8 cellular contexts compared by ENCODE assay signal in the genomic region with DNA sequence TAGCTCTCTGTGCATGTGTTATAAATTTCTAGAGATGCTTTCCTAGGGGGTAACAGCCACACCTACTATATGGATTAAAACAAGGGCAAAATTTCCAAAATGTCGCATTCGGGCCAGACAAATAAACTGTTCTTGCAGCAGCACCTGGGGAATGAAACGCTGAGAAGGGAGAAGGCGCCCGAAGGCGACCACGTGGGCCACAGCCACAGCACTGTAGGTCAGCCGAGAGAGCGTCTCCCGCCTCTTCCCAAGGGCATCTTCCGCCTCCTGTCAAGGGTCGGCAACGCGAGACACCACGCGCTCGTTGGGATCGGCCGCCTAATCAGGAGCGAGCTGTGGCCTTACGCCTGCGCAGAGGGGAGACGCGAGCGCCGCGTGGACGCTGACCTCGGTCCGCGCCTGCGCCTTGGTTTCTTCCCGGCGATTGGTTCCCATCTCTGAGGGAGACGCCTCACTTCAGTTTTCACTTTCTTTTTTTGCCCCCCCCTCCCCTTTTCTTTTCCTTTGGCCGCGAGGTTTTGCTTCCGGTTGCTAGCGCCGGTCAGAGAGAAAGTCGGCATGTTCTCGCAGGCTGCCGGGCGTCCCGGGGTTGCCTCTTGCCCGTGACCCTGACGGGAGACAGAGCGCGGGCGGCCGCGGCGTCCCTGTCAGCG. TPM values are rescaled to one million over a fixed set of nuclear protein-coding genes. Genes with fewer than 3 reads are reported as not detected.
DNase-seq lines count a peak whose midpoint lies in the region; ATAC-seq and TF ChIP-seq lines count a peak whose summit lies in the region.

A gene with protein sequence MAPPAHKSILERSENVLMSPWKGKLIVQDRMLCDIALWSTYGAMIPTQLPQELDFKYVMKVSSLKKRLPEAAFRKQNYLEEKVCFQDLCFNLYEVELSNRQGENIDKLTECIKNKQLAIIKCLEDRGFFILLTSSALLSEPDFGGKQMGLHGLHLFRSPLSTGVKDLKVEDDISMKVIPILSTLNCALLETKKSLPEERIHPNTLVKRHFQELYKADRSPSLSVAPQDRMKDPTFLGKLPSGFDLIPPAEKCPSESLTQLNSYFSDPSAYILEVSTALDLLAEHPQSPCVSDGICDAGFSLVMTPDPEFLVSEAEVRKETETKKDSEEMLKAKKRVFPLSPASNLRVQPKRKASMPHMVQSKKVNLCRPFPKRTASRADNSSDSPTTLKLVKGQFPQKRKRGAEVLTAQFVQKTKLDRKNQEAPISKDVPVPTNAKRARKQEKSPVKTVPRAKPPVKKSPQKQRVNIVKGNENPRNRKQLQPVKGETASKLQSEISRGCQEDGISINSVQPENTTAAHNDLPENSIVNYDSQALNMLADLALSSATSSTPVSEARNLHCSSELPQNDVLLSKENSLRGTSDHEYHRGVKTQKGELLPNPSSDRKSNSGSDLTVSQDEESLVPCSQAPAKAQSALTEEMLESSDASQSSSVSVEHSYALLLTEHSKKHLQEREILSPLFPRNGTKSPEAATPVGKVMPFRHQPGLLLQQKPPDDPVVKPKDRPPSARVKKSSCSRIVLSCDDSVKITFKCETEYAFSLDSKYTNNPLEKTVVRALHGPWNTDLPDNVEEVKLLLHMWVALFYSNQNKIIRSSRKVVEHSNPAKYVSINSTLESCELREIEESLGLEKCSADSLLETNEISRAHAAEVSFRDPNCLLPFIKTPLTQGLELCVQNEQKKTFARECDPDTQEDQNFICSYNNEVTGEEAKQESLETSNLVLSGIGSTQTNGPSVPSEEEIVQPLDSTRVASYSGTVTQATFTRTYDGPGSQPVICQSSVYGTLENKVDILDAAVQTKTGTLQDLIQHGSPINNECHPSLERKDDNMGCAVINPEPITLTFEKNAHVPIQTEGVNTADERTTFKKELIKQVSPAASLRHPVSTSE (N-terminal part only) (plus strand): TSS at position 521 of the 653 bp plus-strand sequence. CDS start 35,805 bp downstream, outside the sequence.

- in situ Hi-C loops in SK-MEL-5 (cut with HindIII; ENCODE audit: low pct_unique_long_range_greater_than_20kb, low sequenced_read_pairs): no loop called here

- H3K27me3 Mint-ChIP-seq in neural progenitor cell (ENCODE audit: insufficient read depth, low read depth): no peaks in the 10 kb centered on the region

- CTCF ChIA-PET in HEK293 (lab: Yijun Ruan, JAX): no interaction called here

- H3K4me3 ChIP-seq in HEK293 (ENCODE audit: low read depth, low read length): peak within 1 kb of the TSS; percentile 82
- peak within 1 kb of the TSS; percentile 70 for H3K4me3 ChIP-seq in neural progenitor cell

- H3K27me3 ChIP-seq in foreskin keratinocyte (no peaks in the 10 kb centered on the region), neural progenitor cell (peaks cover 40% of the 10 kb centered on the region)

- ATAC-seq in foreskin keratinocyte: peak; percentile 85

- DNase-seq in GDM1 (lab: John Stamatoyannopoulos, UW) (peak; percentile 98), MV-4-11 (lab: John Stamatoyannopoulos, UW) (peak; percentile 99), SK-MEL-5 (ENCODE audit: low read depth, low spot score) (peak; percentile 96), foreskin keratinocyte (peak; percentile 91 to 96), neural progenitor cell (ENCODE audit: low spot score) (peak; percentile 97), stromal cell of bone marrow (ENCODE audit: low read depth) (peak; percentile 96)
- DNase-seq in activated naive CD4-positive, alpha-beta T cell treated with Interleukin-2 at 50 U/mL for 16 hours: peak; percentile 96

- H3K4me1 Mint-ChIP-seq in neural progenitor cell: peaks cover 22% of the 10 kb centered on the region

- no peaks in the 10 kb centered on the region for H3K9me3 ChIP-seq in HEK293 (ENCODE audit: control insufficient read depth, insufficient read depth, low read depth, low read length)
- no peaks in the 10 kb centered on the region for H3K9me3 ChIP-seq in neural progenitor cell (ENCODE audit: low read depth)

- peaks cover 2% of the 10 kb centered on the region for H3K36me3 Mint-ChIP-seq in neural progenitor cell

- H3K36me3 ChIP-seq in HEK293 (ENCODE audit: control insufficient read depth in 2 of 2, insufficient read depth in 1 of 2, low read length in 2 of 2) (no peaks in the 10 kb centered on the region; a peak in 1 of 3 replicates), neural progenitor cell (no peaks in the 10 kb centered on the region)

- no peak within 1 kb of the TSS for H3K9ac ChIP-seq in neural progenitor cell

- H4K20me1 ChIP-seq in neural progenitor cell (ENCODE audit: low read depth): peaks cover 14% of the 10 kb centered on the region

- TF ChIP-seq CTCF in HEK293 (tag by site-specific recombination; IDR thresholded peaks at IDR 0.05) (no peak), foreskin keratinocyte (conservative IDR thresholded peaks at IDR 0.05) (no peak), neural progenitor cell (IDR thresholded peaks at IDR 0.05) (no peak)

- peak within 1 kb of the TSS; percentile 75 for H3K4me2 ChIP-seq in neural progenitor cell

- peak within 1 kb of the TSS; percentile 99 for H3K4me3 Mint-ChIP-seq in neural progenitor cell

- H2AFZ ChIP-seq in neural progenitor cell (replicated peaks): peak within 1 kb of the TSS; percentile 13

- H3K79me2 ChIP-seq in neural progenitor cell (ENCODE audit: low read depth): peaks cover 42% of the 10 kb centered on the region

- H3F3A ChIP-seq in neural progenitor cell (ENCODE audit: low read depth): peaks cover 22% of the 10 kb centered on the region

- peak within 1 kb of the TSS; percentile 89 for H3K27ac ChIP-seq in HEK293 (ENCODE audit: extremely low read depth, low read depth, low read length)
- peak within 1 kb of the TSS; percentile 42 for H3K27ac ChIP-seq in foreskin keratinocyte
- H3K27ac ChIP-seq in neural progenitor cell: no peak within 1 kb of the TSS

- H3K27ac Mint-ChIP-seq in neural progenitor cell: peak within 1 kb of the TSS; percentile 89

- H3K9me3 Mint-ChIP-seq in neural progenitor cell: no peaks in the 10 kb centered on the region

- POLR2A ChIA-PET in HEK293 (lab: Yijun Ruan, JAX): interaction anchor here (1.0 to 2.1 kb wide), 9 partner anchors 8 to 292 kb away, joined by 3 to 7 read pairs (median 5); a partner anchor contains a TSS

- H3K4me1 ChIP-seq in HEK293 (ENCODE audit: control insufficient read depth, insufficient read depth, low read length) (no peaks in the 10 kb centered on the region; the same call in 1 of the 2 replicates), foreskin keratinocyte (peaks cover 15% of the 10 kb centered on the region), neural progenitor cell (peaks cover 6% of the 10 kb centered on the region)

TF ChIP-seq in HEK293, 187 proteins besides CTCF, POLR2A, EP300 and RAD21 (continues in another document):
- TF ChIP-seq, protein P1, sequence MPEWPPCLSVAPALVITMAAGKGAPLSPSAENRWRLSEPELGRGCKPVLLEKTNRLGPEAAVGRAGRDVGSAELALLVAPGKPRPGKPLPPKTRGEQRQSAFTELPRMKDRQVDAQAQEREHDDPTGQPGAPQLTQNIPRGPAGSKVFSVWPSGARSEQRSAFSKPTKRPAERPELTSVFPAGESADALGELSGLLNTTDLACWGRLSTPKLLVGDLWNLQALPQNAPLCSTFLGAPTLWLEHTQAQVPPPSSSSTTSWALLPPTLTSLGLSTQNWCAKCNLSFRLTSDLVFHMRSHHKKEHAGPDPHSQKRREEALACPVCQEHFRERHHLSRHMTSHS (tag by site-specific recombination; IDR thresholded peaks at IDR 0.05): no peak
- TF ChIP-seq ZNF121 (tag by site-specific recombination; IDR thresholded peaks at IDR 0.05): no peak
- TF ChIP-seq ZNF266 (tag by site-specific recombination; IDR thresholded peaks at IDR 0.05; ENCODE audit: low read depth): no peak
- no peak for TF ChIP-seq ZNF157 (tag by site-specific recombination; IDR thresholded peaks at IDR 0.05)
- TF ChIP-seq, protein P2, sequence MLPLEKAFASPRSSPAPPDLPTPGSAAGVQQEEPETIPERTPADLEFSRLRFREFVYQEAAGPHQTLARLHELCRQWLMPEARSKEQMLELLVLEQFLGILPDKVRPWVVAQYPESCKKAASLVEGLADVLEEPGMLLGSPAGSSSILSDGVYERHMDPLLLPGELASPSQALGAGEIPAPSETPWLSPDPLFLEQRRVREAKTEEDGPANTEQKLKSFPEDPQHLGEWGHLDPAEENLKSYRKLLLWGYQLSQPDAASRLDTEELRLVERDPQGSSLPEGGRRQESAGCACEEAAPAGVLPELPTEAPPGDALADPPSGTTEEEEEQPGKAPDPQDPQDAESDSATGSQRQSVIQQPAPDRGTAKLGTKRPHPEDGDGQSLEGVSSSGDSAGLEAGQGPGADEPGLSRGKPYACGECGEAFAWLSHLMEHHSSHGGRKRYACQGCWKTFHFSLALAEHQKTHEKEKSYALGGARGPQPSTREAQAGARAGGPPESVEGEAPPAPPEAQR (tag by site-specific recombination; IDR thresholded peaks at IDR 0.05): no peak
- TF ChIP-seq ZNF561 (tag by site-specific recombination; IDR thresholded peaks at IDR 0.05; ENCODE audit: borderline replicate concordance): peak; percentile 77; the same call in 1 of the 2 replicates
- TF ChIP-seq ZNF585B (tag by site-specific recombination; IDR thresholded peaks at IDR 0.05): no peak
- TF ChIP-seq, protein P3, sequence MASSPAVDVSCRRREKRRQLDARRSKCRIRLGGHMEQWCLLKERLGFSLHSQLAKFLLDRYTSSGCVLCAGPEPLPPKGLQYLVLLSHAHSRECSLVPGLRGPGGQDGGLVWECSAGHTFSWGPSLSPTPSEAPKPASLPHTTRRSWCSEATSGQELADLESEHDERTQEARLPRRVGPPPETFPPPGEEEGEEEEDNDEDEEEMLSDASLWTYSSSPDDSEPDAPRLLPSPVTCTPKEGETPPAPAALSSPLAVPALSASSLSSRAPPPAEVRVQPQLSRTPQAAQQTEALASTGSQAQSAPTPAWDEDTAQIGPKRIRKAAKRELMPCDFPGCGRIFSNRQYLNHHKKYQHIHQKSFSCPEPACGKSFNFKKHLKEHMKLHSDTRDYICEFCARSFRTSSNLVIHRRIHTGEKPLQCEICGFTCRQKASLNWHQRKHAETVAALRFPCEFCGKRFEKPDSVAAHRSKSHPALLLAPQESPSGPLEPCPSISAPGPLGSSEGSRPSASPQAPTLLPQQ (tag by site-specific recombination; IDR thresholded peaks at IDR 0.05): peak; percentile 81
- TF ChIP-seq ZBTB48 (tag by site-specific recombination; IDR thresholded peaks at IDR 0.05): peak; percentile 86
- TF ChIP-seq ZBTB8A (tag by site-specific recombination; IDR thresholded peaks at IDR 0.05): peak; percentile 66
- peak; percentile 42; the same call in 1 of the 2 replicates for TF ChIP-seq ZNF843 (tag by site-specific recombination; IDR thresholded peaks at IDR 0.05)
- 0 out of 2 replicates have a peak, but pooled peaks have one; percentile 74 for TF ChIP-seq ZNF2 (tag by site-specific recombination; IDR thresholded peaks at IDR 0.05)

RNA-seq across cellular contexts. Expression of the gene that starts here (rescaled TPM):
- total RNA-seq in SK-MEL-5 (2014; rRNA removed; shearing (Covaris generic)): 49.3 and 52.6 TPM in 2 replicates
- polyA plus RNA-seq in SK-MEL-5 (2015; cell fraction: cytosol; rRNA removed): 19.9 and 39.7 TPM in 2 replicates
- polyA plus RNA-seq in SK-MEL-5 (2015; cell fraction: nucleus; rRNA removed): 48.3 and 50.0 TPM in 2 replicates
- total RNA-seq in foreskin keratinocyte (52.7 and 58.4 TPM in 2 replicates), neural progenitor cell (ENCODE audit: low replicate concordance) (32.7 and 39.0 TPM in 2 replicates)
- 9.7 and 10.5 TPM in 2 replicates for polyA plus RNA-seq in foreskin keratinocyte
